In the genomic region with DNA sequence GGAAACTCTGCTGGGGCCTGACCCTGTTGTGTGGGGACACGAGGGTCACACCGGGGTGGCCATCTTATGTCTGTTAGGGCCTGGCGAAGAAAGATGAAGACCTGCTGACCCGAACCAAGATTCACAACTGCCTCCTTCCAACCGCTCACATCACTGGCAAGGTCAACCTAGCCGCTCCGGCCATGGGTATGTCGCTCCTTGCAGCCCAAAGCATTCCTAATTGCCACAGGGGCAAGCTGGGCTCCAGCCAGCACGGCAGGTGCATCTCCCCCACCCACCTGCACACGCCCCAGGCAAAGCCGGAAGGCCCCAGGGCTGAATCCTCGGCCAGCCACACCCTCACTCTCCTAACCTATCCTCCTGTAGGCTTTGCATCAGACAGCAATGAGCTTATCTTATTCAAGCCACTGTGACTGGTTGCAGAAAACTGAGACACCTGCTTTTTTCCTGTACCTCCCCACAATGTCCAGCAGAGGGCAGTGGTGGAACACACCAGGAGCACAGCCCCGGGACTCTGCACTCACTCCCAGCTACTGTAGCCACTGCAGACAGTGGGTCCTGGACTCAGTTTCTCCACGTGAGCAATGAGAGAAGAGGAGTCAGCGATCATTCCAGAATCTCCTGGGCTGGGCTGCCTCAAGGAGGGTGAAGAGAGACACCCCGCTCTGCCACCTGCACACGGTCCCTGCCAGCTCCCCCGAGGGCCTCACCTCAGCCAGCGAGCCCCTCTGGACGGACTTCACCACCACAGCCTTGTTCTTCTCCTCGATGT, we compare ENCODE assay signal across 8 cellular contexts.
DNase-seq lines count a peak whose midpoint lies in the region; ATAC-seq and TF ChIP-seq lines count a peak whose summit lies in the region.

No MANE protein-coding gene starts in this region.

- H3K36me3 Mint-ChIP-seq in activated naive CD8-positive, alpha-beta T cell treated with anti-CD3 and anti-CD28 coated beads, Interleukin-2, amount 10 ng/mL, durations not matched to agents 7 days and 5 days = peaks cover 52% of the 10 kb centered on the region

- H3K4me1 Mint-ChIP-seq in activated naive CD8-positive, alpha-beta T cell treated with anti-CD3 and anti-CD28 coated beads, Interleukin-2, amount 10 ng/mL, durations not matched to agents 7 days and 5 days = peaks cover 20% of the 10 kb centered on the region

- DNase-seq in ELR (ENCODE audit: low read depth) (peak; percentile 80), NB4 (ENCODE audit: low read depth) (peak; percentile 84), SW480 (ENCODE audit: low spot score) (peak; percentile 93), Right ventricle myocardium superior (peak; percentile 74), pulmonary artery endothelial cell (ENCODE audit: low read depth, low spot score) (peak; percentile 45)
- DNase-seq in activated naive CD8-positive, alpha-beta T cell treated with anti-CD3 and anti-CD28 coated beads, Interleukin-2, amount 10 ng/mL, durations not matched to agents 7 days and 5 days = peak; percentile 59

- peaks cover 5% of the 10 kb centered on the region for H3K9me3 Mint-ChIP-seq in activated naive CD8-positive, alpha-beta T cell treated with anti-CD3 and anti-CD28 coated beads, Interleukin-2, amount 10 ng/mL, durations not matched to agents 7 days and 5 days

- peak; percentile 74 for ATAC-seq in activated naive CD8-positive, alpha-beta T cell treated with anti-CD3 and anti-CD28 coated beads, Interleukin-2, amount 10 ng/mL, durations not matched to agents 7 days and 5 days (ENCODE audit: low read depth)
- ATAC-seq in Right ventricle myocardium superior (ENCODE audit: poor library complexity) = peak; percentile 87
- no peak for ATAC-seq in GM19035 (IDR thresholded peaks at IDR 0.05; ENCODE audit: unreplicated experiment)
- ATAC-seq in GM19023 (IDR thresholded peaks at IDR 0.05; ENCODE audit: unreplicated experiment) = no peak

- no peak for TF ChIP-seq POLR2A in NB4 (IDR thresholded peaks at IDR 0.05; ENCODE audit: extremely low read depth, insufficient read length)

- TF ChIP-seq CTCF in NB4 (IDR thresholded peaks at IDR 0.05; ENCODE audit: low read depth, low read length) = peak; percentile 92

- POLR2A ChIA-PET in activated naive CD8-positive, alpha-beta T cell treated with anti-CD3 and anti-CD28 coated beads, Interleukin-2, amount 10 ng/mL, durations not matched to agents 7 days and 5 days (lab: Charles Lee) = interaction anchor here (0.6 to 1.2 kb wide), 3 partner anchors 69 to 248 kb away, joined by 3 read pairs; no protein-coding TSS in a partner anchor

- no peak overlapping the region for H3K4me3 Mint-ChIP-seq in activated naive CD8-positive, alpha-beta T cell treated with anti-CD3 and anti-CD28 coated beads, Interleukin-2, amount 10 ng/mL, durations not matched to agents 7 days and 5 days

- no peak overlapping the region for H3K4me3 ChIP-seq in NB4 (ENCODE audit: low read depth, low read length)

- H3K27me3 Mint-ChIP-seq in activated naive CD8-positive, alpha-beta T cell treated with anti-CD3 and anti-CD28 coated beads, Interleukin-2, amount 10 ng/mL, durations not matched to agents 7 days and 5 days = no peaks in the 10 kb centered on the region

- intact Hi-C loops in Right ventricle myocardium superior (cut with DNase I) = loop anchor here (2.0 kb wide), 1 partner anchor 247 kb away; no protein-coding TSS in a partner anchor

- H3K27ac Mint-ChIP-seq in activated naive CD8-positive, alpha-beta T cell treated with anti-CD3 and anti-CD28 coated beads, Interleukin-2, amount 10 ng/mL, durations not matched to agents 7 days and 5 days = peak overlapping the region; percentile 46

Comparison
In these comparisons a context has a peak if more than half of its experiments do, and no peak if none do; other contexts are left out.
1. ATAC-seq: peak in activated naive CD8-positive, alpha-beta T cell treated with anti-CD3 and anti-CD28 coated beads, Interleukin-2, amount 10 ng/mL, durations not matched to agents 7 days and 5 days (single experiment) and Right ventricle myocardium superior (single experiment); none in GM19035 (single experiment) and GM19023 (single experiment).
2. Peak in every context shown above with its lines, with median percentiles within 50 percentile points of each other: DNase-seq.